In genomic region chr10:51924359-51924758, GRCh38 we compare ENCODE assay signal across 35 cellular contexts.
"Had no signal": no experiment of that assay in that cellular context is flagged by ENCODE, and none has a peak within 500 bp of the region (broad histone marks: within the 10 kb centered on the region; RNA-seq: fewer than 3 reads in every experiment).

No MANE protein-coding gene starts in this region.

- H3K36me3 ChIP-seq: MG63 had no signal

- H3K4me3 ChIP-seq: MG63 had no signal

- DNase-seq: Karpas-422, Kasumi-1, MG63, MM.1S, MV-4-11, NCI-H1048, NCI-H1092, NCI-H1092 treated with DMSO at 0.1 percent for 48 hours, NCI-H1105, NCI-H1105 treated with DMSO at 0.1 percent for 48 hours, NCI-H1417, NCI-H1417 treated with DMSO at 0.1 percent for 48 hours, NCI-H1436, NCI-H1436 treated with DMSO at 0.1 percent for 48 hours, NCI-H146, NCI-H1694, NCI-H1694 treated with DMSO at 0.1 percent for 48 hours, NCI-H187, NCI-H187 treated with DMSO at 0.1 percent for 48 hours, NCI-H1930, NCI-H2029, NCI-H2029 treated with DMSO at 0.1 percent for 48 hours, NCI-H2081, NCI-H2081 treated with DMSO at 0.1 percent for 48 hours, NCI-H2107, NCI-H2171, NCI-H2171 treated with DMSO at 0.1 percent for 48 hours, NCI-H2227 treated with DMSO at 0.1 percent for 48 hours, NCI-H226, NCI-H345, NCI-H446, NCI-H446 treated with DMSO at 0.1 percent for 48 hours, NCI-H510A, NCI-H510A treated with DMSO at 0.1 percent for 48 hours had no signal

- H3K27ac ChIP-seq: KMS-11 had no signal
